ENCODE assay signal across 24 cellular contexts in the genomic region with DNA sequence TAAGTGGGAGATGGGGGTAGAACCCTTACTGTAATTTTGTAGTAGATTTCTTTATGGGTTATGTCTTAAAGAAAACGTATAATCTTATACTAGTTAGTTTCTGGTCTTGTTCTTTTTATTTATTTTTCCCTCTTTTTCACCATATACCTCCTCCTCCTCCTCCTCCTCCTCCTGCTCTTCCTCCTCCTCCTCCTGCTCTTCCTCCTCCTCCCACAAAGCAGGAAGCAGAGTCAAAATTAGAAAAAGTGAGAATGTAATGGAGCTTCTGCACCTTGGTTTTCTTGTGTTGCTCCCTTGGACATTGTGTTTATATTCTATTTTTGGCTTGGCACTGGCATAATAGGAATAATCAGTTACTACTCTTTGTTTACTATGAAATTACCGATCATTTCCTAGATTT. TPM values are rescaled to one million over a fixed set of nuclear protein-coding genes. Genes with fewer than 3 reads are reported as not detected.
DNase-seq lines count a peak whose midpoint lies in the region; ATAC-seq and TF ChIP-seq lines count a peak whose summit lies in the region.
"Had no signal": no experiment of that assay in that cellular context is flagged by ENCODE, and none has a peak within 500 bp of the region (broad histone marks: within the 10 kb centered on the region; RNA-seq: fewer than 3 reads in every experiment).

No MANE protein-coding gene starts in this region.

- CTCF ChIA-PET in WTC11 (lab: Charles Lee) = interaction anchor here (0.9 to 1.5 kb wide), 2 partner anchors 39 to 178 kb away, joined by 3 to 5 read pairs; no protein-coding TSS in a partner anchor

- H3K27ac ChIP-seq in left ventricle myocardium inferior (replicated peaks) = peak overlapping the region; percentile 28
- H3K27ac ChIP-seq: breast epithelium, coronary artery, esophagus squamous epithelium, WERI-Rb-1 had no signal

- intact Hi-C loops in left ventricle myocardium inferior (cut with micrococcal nuclease) (no loop called here), cardiac septum (cut with DNase I) (no loop called here)

- H3K27me3 Mint-ChIP-seq in WTC11 (ENCODE audit: low read depth) = no peaks in the 10 kb centered on the region

- H3K27me3 ChIP-seq in left ventricle myocardium inferior (ENCODE audit: low read depth) = no peaks in the 10 kb centered on the region
- H3K27me3 ChIP-seq: BE2C, breast epithelium, esophagus squamous epithelium, tibial nerve had no signal

- H3K36me3 Mint-ChIP-seq in WTC11 = peaks cover 3% of the 10 kb centered on the region

- ATAC-seq in WTC11 = no peak
- ATAC-seq in omental fat pad (ENCODE audit: low FRiP score) = no peak
- no peak for ATAC-seq in GM21367 (IDR thresholded peaks at IDR 0.05; ENCODE audit: unreplicated experiment)

- H3K36me3 ChIP-seq in left ventricle myocardium inferior = no peaks in the 10 kb centered on the region
- H3K36me3 ChIP-seq: breast epithelium, esophagus squamous epithelium, WERI-Rb-1 had no signal

- H3K4me1 ChIP-seq in left ventricle myocardium inferior = peaks cover 45% of the 10 kb centered on the region
- H3K4me1 ChIP-seq: BE2C, breast epithelium had no signal

- POLR2A ChIA-PET in WTC11 (lab: Charles Lee) = interaction anchor here (0.5 kb wide), 1 partner anchor 14 kb away, joined by 3 read pairs; no protein-coding TSS in a partner anchor

- 0 out of 2 replicates have a peak overlapping the region, but pooled peaks have one; percentile 45 for H3K27ac Mint-ChIP-seq in WTC11
- H3K27ac Mint-ChIP-seq: activated CD4-positive, alpha-beta T cell treated with anti-CD3 and anti-CD28 coated beads, Interleukin-2, amount 10 ng/mL, durations not matched to agents 7 days and 5 days; H9 had no signal

- H3K4me3 ChIP-seq in left ventricle myocardium inferior (no peak overlapping the region), fibroblast of pulmonary artery (replicated peaks; ENCODE audit: low read depth, low read length) (peak overlapping the region; percentile 21)
- H3K4me3 ChIP-seq: breast epithelium, coronary artery, esophagus squamous epithelium, tibial nerve had no signal

- in situ Hi-C loops in GM13976 (cut with MboI; ENCODE audit: low sequenced_read_pairs, unreplicated experiment) = no loop called here

- H3K4me1 Mint-ChIP-seq in WTC11 = peaks cover 54% of the 10 kb centered on the region

- DNase-seq in left ventricle myocardium inferior (no peak), cardiac septum (ENCODE audit: low spot score) (no peak), WTC11 (ENCODE audit: low spot score) (no peak), fibroblast of pulmonary artery (ENCODE audit: low read depth) (peak; percentile 32), omental fat pad (ENCODE audit: low spot score) (no peak), GM13976 (ENCODE audit: low spot score) (no peak)
- no peak for DNase-seq in central memory CD4-positive, alpha-beta T cell
- DNase-seq: activated CD4-positive, alpha-beta T cell treated with anti-CD3 and anti-CD28 coated beads, Interleukin-2, amount 10 ng/mL, durations not matched to agents 7 days and 5 days; activated naive CD4-positive, alpha-beta T cell treated with Interleukin-2 at 50 U/mL for 16 hours; amniotic stem cell; BE2C; esophagus squamous epithelium; H9; NCI-H1436; NCI-H345; NCI-H774; occipital lobe; small intestine; stimulated activated CD4-positive, alpha-beta T cell treated with anti-CD3 and anti-CD28 coated beads, Interleukin-2, amount 100 ng/mL, for 24 hours; WERI-Rb-1 had no signal

- no peaks in the 10 kb centered on the region for H3K9me3 ChIP-seq in left ventricle myocardium inferior (replicated peaks)
- H3K9me3 ChIP-seq: BE2C, breast epithelium, esophagus squamous epithelium, tibial nerve had no signal

- no peaks in the 10 kb centered on the region for H3K9me3 Mint-ChIP-seq in WTC11
- H3K9me3 Mint-ChIP-seq: activated CD4-positive, alpha-beta T cell treated with anti-CD3 and anti-CD28 coated beads, Interleukin-2, amount 10 ng/mL, durations not matched to agents 7 days and 5 days had no signal

- no peak for TF ChIP-seq CTCF in left ventricle myocardium inferior (IDR thresholded peaks at IDR 0.05; ENCODE audit: borderline replicate concordance)
- no peak for TF ChIP-seq CTCF in WTC11 (IDR thresholded peaks at IDR 0.05)
- no peak for TF ChIP-seq CTCF in fibroblast of pulmonary artery (IDR thresholded peaks at IDR 0.05; ENCODE audit: low read length, missing control alignments)
- no peak for TF ChIP-seq CTCF in omental fat pad (IDR thresholded peaks at IDR 0.05)
- TF ChIP-seq CTCF in GM13976 (IDR thresholded peaks at IDR 0.05; ENCODE audit: borderline replicate concordance, control extremely low read depth, extremely low read depth, insufficient read depth, missing control alignments) = no peak

- H3K4me3 Mint-ChIP-seq in WTC11 = no peak overlapping the region
- H3K4me3 Mint-ChIP-seq: activated CD4-positive, alpha-beta T cell treated with anti-CD3 and anti-CD28 coated beads, Interleukin-2, amount 10 ng/mL, durations not matched to agents 7 days and 5 days had no signal

TF ChIP-seq in WTC11, 78 proteins besides CTCF, POLR2A, EP300 and RAD21:
- TF ChIP-seq, protein P1, sequence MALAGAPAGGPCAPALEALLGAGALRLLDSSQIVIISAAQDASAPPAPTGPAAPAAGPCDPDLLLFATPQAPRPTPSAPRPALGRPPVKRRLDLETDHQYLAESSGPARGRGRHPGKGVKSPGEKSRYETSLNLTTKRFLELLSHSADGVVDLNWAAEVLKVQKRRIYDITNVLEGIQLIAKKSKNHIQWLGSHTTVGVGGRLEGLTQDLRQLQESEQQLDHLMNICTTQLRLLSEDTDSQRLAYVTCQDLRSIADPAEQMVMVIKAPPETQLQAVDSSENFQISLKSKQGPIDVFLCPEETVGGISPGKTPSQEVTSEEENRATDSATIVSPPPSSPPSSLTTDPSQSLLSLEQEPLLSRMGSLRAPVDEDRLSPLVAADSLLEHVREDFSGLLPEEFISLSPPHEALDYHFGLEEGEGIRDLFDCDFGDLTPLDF (CRISPR knock-in tag; IDR thresholded peaks at IDR 0.05) = no peak
- peak; percentile 57; the same call in 1 of the 2 replicates for TF ChIP-seq ZNF263 (CRISPR knock-in tag; IDR thresholded peaks at IDR 0.05; ENCODE audit: low read depth)

RNA-seq across cellular contexts. Expression of a gene that starts 4.5 kb away (rescaled TPM):
- total RNA-seq in left ventricle myocardium inferior = 5.5 TPM
- 3.4 TPM for total RNA-seq in cardiac septum
- 12.4 to 13.8 TPM (median 13.1 TPM) in 3 replicates for total RNA-seq in WTC11 (2021)
- total RNA-seq in omental fat pad = 10 to 100 TPM; 18.6 to 50.6 (median 23.3) TPM
